Comparison of ENCODE assay signal across 1 cellular context in genomic region chr1:111615874-111616715, GRCh38.
TF ChIP-seq lines count a peak whose summit lies in the region.

No MANE protein-coding gene starts in this region.

TF ChIP-seq in HepG2, 621 proteins besides CTCF, POLR2A, EP300 and RAD21 (continued from another document):
- no peak for TF ChIP-seq BCLAF1 (IDR thresholded peaks at IDR 0.05)
- no peak for TF ChIP-seq ZNF331 (CRISPR knock-in tag; IDR thresholded peaks at IDR 0.05)
- no peak for TF ChIP-seq DR1 (CRISPR knock-in tag; IDR thresholded peaks at IDR 0.05)
